Comparison of ENCODE assay signal across 16 cellular contexts in the genomic region with DNA sequence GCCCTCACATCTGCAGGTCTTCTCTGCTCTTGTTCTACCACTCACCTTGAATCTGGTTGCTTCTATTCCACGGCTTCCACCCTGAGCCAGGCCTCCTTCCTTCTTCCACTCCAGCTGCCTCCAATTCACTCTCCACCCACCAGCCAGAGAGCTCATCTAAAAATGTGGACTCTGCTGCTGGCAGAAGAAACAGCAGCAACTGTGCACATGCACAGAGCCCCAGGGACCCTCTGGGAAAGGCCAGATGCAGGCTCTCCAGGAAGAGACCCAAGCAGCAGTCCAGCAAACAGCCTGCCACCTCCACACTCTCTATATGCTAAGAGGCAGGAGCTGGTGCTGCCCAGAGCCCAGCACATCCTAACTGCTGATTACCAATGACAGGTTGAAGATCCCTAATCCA.
"Had no signal": no experiment of that assay in that cellular context is flagged by ENCODE, and none has a peak within 500 bp of the region (broad histone marks: within the 10 kb centered on the region; RNA-seq: fewer than 3 reads in every experiment).

No MANE protein-coding gene starts in this region.

- H3K27ac Mint-ChIP-seq: endodermal cell; natural killer cell treated with Interleukin-12 subunit alpha and Interleukin-12 subunit beta and Interleukin-15 and Interleukin-18, amount 100 ng/mL, for 72 hours had no signal

- H3K36me3 Mint-ChIP-seq: natural killer cell treated with Interleukin-12 subunit alpha and Interleukin-12 subunit beta and Interleukin-15 and Interleukin-18, amount 100 ng/mL, for 72 hours; stimulated activated effector memory CD8-positive, alpha-beta T cell treated with anti-CD3 and anti-CD28 coated beads, Interleukin-12 subunit alpha, Interleukin-12 subunit beta, amount 100 ng/mL, for 72 hours had no signal

- H3K4me3 Mint-ChIP-seq: endodermal cell; natural killer cell treated with Interleukin-12 subunit alpha and Interleukin-12 subunit beta and Interleukin-15 and Interleukin-18, amount 100 ng/mL, for 72 hours; stimulated activated effector memory CD8-positive, alpha-beta T cell treated with anti-CD3 and anti-CD28 coated beads, Interleukin-12 subunit alpha, Interleukin-12 subunit beta, amount 100 ng/mL, for 72 hours had no signal

- DNase-seq: colonic mucosa; effector CD4-positive, alpha-beta T cell; endodermal cell; erythroblast; foreskin melanocyte; islet precursor cell; left lung; mesenchymal stem cell; midbrain; stimulated activated CD4-positive, alpha-beta T cell treated with anti-CD3 and anti-CD28 coated beads, Interleukin-2, amount 100 ng/mL, for 48 hours; stimulated activated naive CD8-positive, alpha-beta T cell treated with anti-CD3 and anti-CD28 coated beads, Interleukin-15, Interleukin-2, amounts not matched to agents 100 U/mL and 50 U/mL, for 24 hours; thyroid gland; upper lobe of left lung; uterus had no signal

- ATAC-seq: left lung; natural killer cell treated with Interleukin-12 subunit alpha and Interleukin-12 subunit beta and Interleukin-15 and Interleukin-18, amount 100 ng/mL, for 72 hours; stimulated activated effector memory CD8-positive, alpha-beta T cell treated with anti-CD3 and anti-CD28 coated beads, Interleukin-12 subunit alpha, Interleukin-12 subunit beta, amount 100 ng/mL, for 72 hours; stimulated activated naive CD8-positive, alpha-beta T cell treated with anti-CD3 and anti-CD28 coated beads, Interleukin-15, Interleukin-2, amounts not matched to agents 100 U/mL and 50 U/mL, for 24 hours had no signal

- H3K27me3 Mint-ChIP-seq: natural killer cell treated with Interleukin-12 subunit alpha and Interleukin-12 subunit beta and Interleukin-15 and Interleukin-18, amount 100 ng/mL, for 72 hours had no signal

- H3K9me3 Mint-ChIP-seq: endodermal cell; natural killer cell treated with Interleukin-12 subunit alpha and Interleukin-12 subunit beta and Interleukin-15 and Interleukin-18, amount 100 ng/mL, for 72 hours; stimulated activated effector memory CD8-positive, alpha-beta T cell treated with anti-CD3 and anti-CD28 coated beads, Interleukin-12 subunit alpha, Interleukin-12 subunit beta, amount 100 ng/mL, for 72 hours had no signal
